8 cellular contexts compared by ENCODE assay signal in the genomic region with DNA sequence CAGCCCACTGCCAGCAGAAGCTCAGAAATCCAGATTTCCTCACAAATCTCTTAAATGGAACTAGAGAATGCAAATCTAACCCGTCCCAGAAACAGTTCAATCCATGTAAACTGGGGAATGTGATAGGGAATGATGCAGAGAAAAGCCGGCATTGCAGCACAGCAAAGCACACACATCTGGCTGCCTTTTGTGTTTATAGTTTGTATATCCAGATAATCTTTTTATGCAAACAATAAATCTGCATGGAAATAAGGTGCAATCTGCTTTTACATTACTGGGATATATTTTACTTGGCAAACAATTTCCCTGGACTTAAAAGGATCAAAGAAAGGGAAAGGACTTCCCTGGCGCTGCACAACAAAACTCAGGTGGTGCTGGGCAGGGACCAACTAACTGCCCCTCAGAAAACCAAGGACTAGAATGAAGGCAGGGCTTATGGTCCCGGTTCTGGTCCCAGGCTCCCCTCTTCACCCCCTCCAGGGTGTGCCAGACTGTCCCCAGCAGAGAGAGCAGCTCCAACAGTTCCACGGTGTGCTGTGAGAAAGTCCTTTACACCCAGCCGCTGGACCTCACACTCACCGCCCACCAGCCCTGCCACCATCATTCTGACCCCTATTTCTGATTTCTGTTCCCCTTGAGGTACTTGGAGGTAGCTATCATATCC. TPM values are rescaled to one million over a fixed set of nuclear protein-coding genes. Genes with fewer than 3 reads are reported as not detected.
DNase-seq lines count a peak whose midpoint lies in the region; ATAC-seq and TF ChIP-seq lines count a peak whose summit lies in the region.

No MANE protein-coding gene starts in this region.

- H3K4me1 ChIP-seq in ACC112 (ENCODE audit: control insufficient read depth, insufficient read depth, low read length, unreplicated experiment) = peaks cover 51% of the 10 kb centered on the region
- peaks cover 4% of the 10 kb centered on the region for H3K4me1 ChIP-seq in parathyroid adenoma
- H3K4me1 ChIP-seq in ovary (ENCODE audit: insufficient read depth) = peaks cover 3% of the 10 kb centered on the region

- no peak overlapping the region for H3K9ac ChIP-seq in parathyroid adenoma

- no peak for DNase-seq in fibroblast of pulmonary artery (ENCODE audit: low read depth)
- no peak for DNase-seq in DMS79 (lab: John Stamatoyannopoulos, UW)
- DNase-seq in GM20000 (ENCODE audit: low spot score) = no peak
- no peak for DNase-seq in ovary

- 56 to 66% (median 63%) methylated on average over 7 of the region's 7 CpGs for WGBS in ovary, 3 donors

- H2AFZ ChIP-seq in ACC112 (ENCODE audit: low read length, unreplicated experiment) = no peak overlapping the region
- H2AFZ ChIP-seq in parathyroid adenoma = no peak overlapping the region

- H3K27me3 ChIP-seq in ACC112 (ENCODE audit: insufficient read depth, low read length) (no peaks in the 10 kb centered on the region), parathyroid adenoma (ENCODE audit: control insufficient read depth, insufficient read depth, low read length) (no peaks in the 10 kb centered on the region), ovary (no peaks in the 10 kb centered on the region)

- no peak overlapping the region for H3K4me2 ChIP-seq in parathyroid adenoma (ENCODE audit: low read length)

- H3K9me3 ChIP-seq in parathyroid adenoma (ENCODE audit: control insufficient read depth, low read length) = no peaks in the 10 kb centered on the region
- H3K9me3 ChIP-seq in ovary = no peaks in the 10 kb centered on the region

- H3K79me2 ChIP-seq in ACC112 (ENCODE audit: control insufficient read depth, insufficient read depth, low read length, unreplicated experiment) (peaks cover 80% of the 10 kb centered on the region), parathyroid adenoma (peaks cover 2% of the 10 kb centered on the region)

- intact Hi-C loops in ovary (cut with DNase I) = loop anchor here (5.0 to 10.0 kb wide), 5 partner anchors 96 to 406 kb away; partner anchors contain the start of gene FAM50B (in 2 of the 4)

- H3K36me3 ChIP-seq in ACC112 (ENCODE audit: insufficient read depth, low read length) = no peaks in the 10 kb centered on the region
- no peaks in the 10 kb centered on the region for H3K36me3 ChIP-seq in parathyroid adenoma (ENCODE audit: control insufficient read depth, insufficient read depth, low read length)
- H3K36me3 ChIP-seq in ovary = no peaks in the 10 kb centered on the region

- TF ChIP-seq EP300 in ovary (IDR thresholded peaks at IDR 0.05) = no peak

- H3K27ac ChIP-seq in ACC112 (ENCODE audit: low read depth, low read length) (peak overlapping the region; percentile 89), parathyroid adenoma (no peak overlapping the region), ovary (no peak overlapping the region)

- no peak for TF ChIP-seq POLR2A in ovary (IDR thresholded peaks at IDR 0.05)

- no peak for ATAC-seq in HG03175 (IDR thresholded peaks at IDR 0.05; ENCODE audit: unreplicated experiment)

- TF ChIP-seq CTCF in WI38 (IDR thresholded peaks at IDR 0.05; ENCODE audit: low read depth, low read length) (no peak), fibroblast of pulmonary artery (IDR thresholded peaks at IDR 0.05; ENCODE audit: low read length, missing control alignments) (no peak), parathyroid adenoma (IDR thresholded peaks at IDR 0.05) (no peak), GM20000 (IDR thresholded peaks at IDR 0.05; ENCODE audit: extremely low read depth, missing control alignments) (no peak), ovary (IDR thresholded peaks at IDR 0.05) (no peak)

- H3K4me3 ChIP-seq in ACC112 (ENCODE audit: low read depth, low read length) = peak overlapping the region; percentile 98
- peak overlapping the region; percentile 88 for H3K4me3 ChIP-seq in WI38 (ENCODE audit: low read depth, low read length)
- H3K4me3 ChIP-seq in fibroblast of pulmonary artery (replicated peaks; ENCODE audit: low read depth, low read length) = peak overlapping the region; percentile 67
- H3K4me3 ChIP-seq in parathyroid adenoma (ENCODE audit: low read depth, low read length) = peak overlapping the region; percentile 82
- no peak overlapping the region for H3K4me3 ChIP-seq in ovary

RNA-seq across cellular contexts. Expression of gene PXDC1, which starts 2.7 kb away (rescaled TPM):
- total RNA-seq in ovary = 10 to 100 TPM; 16.1 to 49.4 (median 23.4) TPM
- polyA plus RNA-seq in ovary = 10 to 100 TPM; 23.1 to 35.1 TPM
